Comparison of ENCODE assay signal across 32 cellular contexts in genomic region chr9:112115109-112115508, GRCh38.
"Had no signal": no experiment of that assay in that cellular context is flagged by ENCODE, and none has a peak within 500 bp of the region (broad histone marks: within the 10 kb centered on the region; RNA-seq: fewer than 3 reads in every experiment).

No MANE protein-coding gene starts in this region.

- H3K4me3 Mint-ChIP-seq: activated B cell treated with CpG ODN at 0.5 μM for 24 hours; activated CD4-positive, alpha-beta memory T cell treated with anti-CD3 and anti-CD28 coated beads for 36 hours; activated naive CD4-positive, alpha-beta T cell treated with anti-CD3 and anti-CD28 coated beads for 36 hours; activated T-cell treated with anti-CD3 and anti-CD28 coated beads, Interleukin-2, amount 50 U/mL, for 72 hours; activated T-helper 17 cell treated with anti-CD3 and anti-CD28 coated beads, Interleukin-2, amount 50 U/mL, for 72 hours; T-cell had no signal

- ATAC-seq: activated naive CD4-positive, alpha-beta T cell treated with anti-CD3 and anti-CD28 coated beads, Interleukin-2, amount 50 U/mL, for 72 hours; activated T-cell treated with anti-CD3 and anti-CD28 coated beads, Interleukin-2, amount 50 U/mL, for 72 hours; activated T-helper 17 cell treated with anti-CD3 and anti-CD28 coated beads, Interleukin-2, amount 50 U/mL, for 72 hours; PC-3; Right ventricle myocardium inferior; SK-N-SH treated with all-trans-retinoic acid at 6 μM for 48 hours; T-cell had no signal

- H3K27ac ChIP-seq: adrenal gland, RWPE1, VCaP had no signal

- H3K27ac Mint-ChIP-seq: activated B cell treated with CpG ODN at 0.5 μM for 24 hours; activated CD4-positive, alpha-beta memory T cell treated with anti-CD3 and anti-CD28 coated beads for 36 hours; activated naive CD4-positive, alpha-beta T cell treated with anti-CD3 and anti-CD28 coated beads for 36 hours; activated naive CD4-positive, alpha-beta T cell treated with anti-CD3 and anti-CD28 coated beads, Interleukin-2, amount 50 U/mL, for 72 hours; activated T-cell treated with anti-CD3 and anti-CD28 coated beads, Interleukin-2, amount 50 U/mL, for 72 hours; activated T-helper 17 cell treated with anti-CD3 and anti-CD28 coated beads, Interleukin-2, amount 50 U/mL, for 72 hours had no signal

- H3K4me3 ChIP-seq: adrenal gland had no signal

- H3K27me3 Mint-ChIP-seq: activated B cell treated with CpG ODN at 0.5 μM for 24 hours; activated CD4-positive, alpha-beta memory T cell treated with anti-CD3 and anti-CD28 coated beads for 36 hours; activated T-helper 17 cell treated with anti-CD3 and anti-CD28 coated beads, Interleukin-2, amount 50 U/mL, for 72 hours; T-cell had no signal

- H3K9me3 Mint-ChIP-seq: activated B cell treated with CpG ODN at 0.5 μM for 24 hours; activated CD4-positive, alpha-beta memory T cell treated with anti-CD3 and anti-CD28 coated beads for 36 hours; activated naive CD4-positive, alpha-beta T cell treated with anti-CD3 and anti-CD28 coated beads for 36 hours; activated naive CD4-positive, alpha-beta T cell treated with anti-CD3 and anti-CD28 coated beads, Interleukin-2, amount 50 U/mL, for 72 hours; activated T-cell treated with anti-CD3 and anti-CD28 coated beads, Interleukin-2, amount 50 U/mL, for 72 hours; activated T-helper 17 cell treated with anti-CD3 and anti-CD28 coated beads, Interleukin-2, amount 50 U/mL, for 72 hours; brain; T-cell had no signal

- H3K27me3 ChIP-seq: adrenal gland had no signal

- H3K36me3 Mint-ChIP-seq: activated naive CD4-positive, alpha-beta T cell treated with anti-CD3 and anti-CD28 coated beads, Interleukin-2, amount 50 U/mL, for 72 hours had no signal

- DNase-seq: activated B cell treated with CpG ODN at 0.5 μM for 24 hours; activated CD4-positive, alpha-beta memory T cell treated with anti-CD3 and anti-CD28 coated beads for 36 hours; activated CD4-positive, alpha-beta T cell treated with anti-CD3 and anti-CD28 coated beads for 4 hours; activated CD4-positive, alpha-beta T cell treated with anti-CD3 and anti-CD28 coated beads, Interleukin-2, amount 50 U/mL, for 1 hour; activated CD4-positive, CD25-positive, alpha-beta regulatory T cell treated with anti-CD3 and anti-CD28 coated beads, Interleukin-2, amount 50 U/mL, for 72 hours; activated effector memory CD4-positive, alpha-beta T cell treated with anti-CD3 and anti-CD28 coated beads, Interleukin-2, amount 50 U/mL, for 16 hours; activated naive CD4-positive, alpha-beta T cell treated with anti-CD3 and anti-CD28 coated beads for 36 hours; activated T-cell treated with anti-CD3 and anti-CD28 coated beads, Interleukin-2, amount 50 U/mL, for 1 hour; activated T-cell treated with anti-CD3 and anti-CD28 coated beads, Interleukin-2, amount 50 U/mL, for 72 hours; adrenal gland; Karpas-422; KBM-7; NCI-H1105 treated with DMSO at 0.1 percent for 48 hours; NCI-H1436; NCI-H1694; NCI-H2029; NCI-H510A; NCI-H526; NCI-H748 treated with DMSO at 0.1 percent for 48 hours; NK-92 treated with Interleukin-12 subunit alpha and Interleukin-12 subunit beta, amount 100 ng/mL, for 24 hours; PC-3; SIG-M5; T-cell; T-helper 2 cell; T-helper 9 cell had no signal

- H3K9me3 ChIP-seq: adrenal gland had no signal
